ENCODE assay signal across 22 cellular contexts in genomic region chr10:86553639-86554038, GRCh38. TPM values are rescaled to one million over a fixed set of nuclear protein-coding genes. Genes with fewer than 3 reads are reported as not detected.
A peak's percentile ranks its signal among the peaks of the same experiment; 100 is the strongest.
DNase-seq lines count a peak whose midpoint lies in the region; ATAC-seq, FAIRE-seq and TF ChIP-seq lines count a peak whose summit lies in the region.
"Had no signal": no experiment of that assay in that cellular context is flagged by ENCODE, and none has a peak within 500 bp of the region (broad histone marks: within the 10 kb centered on the region; RNA-seq: fewer than 3 reads in every experiment).

No MANE protein-coding gene starts in this region.

- WGBS in A549 (ENCODE audit: missing lambda C conversion rate) = 65% methylated on average over 4 of the region's 4 CpGs

- no peak for ATAC-seq in A549
- ATAC-seq: CD8-positive, alpha-beta T cell had no signal

- CTCF ChIA-PET in A549 (lab: Yijun Ruan, JAX) (interaction anchor here (1.1 kb wide), 1 partner anchor 13 kb away, joined by 3 read pairs; no protein-coding TSS in a partner anchor), HEK293T (lab: Yijun Ruan, JAX) (no interaction called here)

- H3K4me2 ChIP-seq in A549 = no peak overlapping the region

- DNase-seq in DMS 273 (lab: John Stamatoyannopoulos, UW; ENCODE audit: unreplicated experiment) (peak; percentile 3), DMS 273 treated with DMSO at 0.1 percent for 48 hours (lab: John Stamatoyannopoulos, UW) (no peak), A549 (ENCODE audit: low read depth in 1 of 2, low spot score in 1 of 2) (no peak), M059J (ENCODE audit: low read depth) (peak; percentile 18), iPS-NIHi11 (ENCODE audit: low spot score) (peak; percentile 24), GM10266 (ENCODE audit: extremely low spot score) (no peak), HEK293T (ENCODE audit: extremely low spot score) (no peak)
- no peak for DNase-seq in activated effector memory CD4-positive, alpha-beta T cell treated with Interleukin-2 at 50 U/mL for 16 hours
- DNase-seq: CD8-positive, alpha-beta T cell; GF-D8; H7; MM.1S; NCI-H1092; NCI-H1436; NCI-H1930; NCI-H2227 treated with DMSO at 0.1 percent for 48 hours; NCI-H510A treated with DMSO at 0.1 percent for 48 hours; NCI-H748 treated with DMSO at 0.1 percent for 48 hours; Peyer's patch had no signal

- H3K27ac ChIP-seq in A549 = no peak overlapping the region
- H3K27ac ChIP-seq: 22Rv1; BLaER1 treated with 17β-estradiol and CSF1 and Interleukin-3, amounts not matched to agents 10 nM and 100 nM; Peyer's patch had no signal

- TF ChIP-seq EP300 in A549 (IDR thresholded peaks at IDR 0.05) = no peak

- H3K4me1 ChIP-seq in A549 = no peaks in the 10 kb centered on the region
- H3K4me1 ChIP-seq: Peyer's patch had no signal

- TF ChIP-seq CTCF in A549 (IDR thresholded peaks at IDR 0.05) (no peak), GM10266 (IDR thresholded peaks at IDR 0.05; ENCODE audit: control insufficient read depth, insufficient read depth, low read depth, missing control alignments) (no peak)

- no peak for TF ChIP-seq RAD21 in A549 (conservative IDR thresholded peaks at IDR 0.05 in 1 of 2, IDR thresholded peaks at IDR 0.05 in 1 of 2)

- POLR2A ChIA-PET in A549 (lab: Yijun Ruan, JAX) (no interaction called here), HEK293T (lab: Yijun Ruan, JAX) (no interaction called here)

- no peak for FAIRE-seq in A549 (lab: Jason Lieb, UNC)
- FAIRE-seq: HTR-8/SVneo had no signal

- H3K9me3 ChIP-seq in A549 = no peaks in the 10 kb centered on the region
- H3K9me3 ChIP-seq: Peyer's patch had no signal

- TF ChIP-seq POLR2A in A549 (IDR thresholded peaks at IDR 0.05; ENCODE audit: low read length) = no peak

- no peak overlapping the region for H3K4me3 ChIP-seq in A549
- H3K4me3 ChIP-seq: BLaER1 treated with 17β-estradiol and CSF1 and Interleukin-3, amounts not matched to agents 10 nM and 100 nM; Peyer's patch had no signal

TF ChIP-seq in A549, 52 proteins besides CTCF, POLR2A, EP300 and RAD21:
- TF ChIP-seq CBX2 (IDR thresholded peaks at IDR 0.05; ENCODE audit: borderline replicate concordance, low read depth) = no peak
- TF ChIP-seq, protein P1, sequence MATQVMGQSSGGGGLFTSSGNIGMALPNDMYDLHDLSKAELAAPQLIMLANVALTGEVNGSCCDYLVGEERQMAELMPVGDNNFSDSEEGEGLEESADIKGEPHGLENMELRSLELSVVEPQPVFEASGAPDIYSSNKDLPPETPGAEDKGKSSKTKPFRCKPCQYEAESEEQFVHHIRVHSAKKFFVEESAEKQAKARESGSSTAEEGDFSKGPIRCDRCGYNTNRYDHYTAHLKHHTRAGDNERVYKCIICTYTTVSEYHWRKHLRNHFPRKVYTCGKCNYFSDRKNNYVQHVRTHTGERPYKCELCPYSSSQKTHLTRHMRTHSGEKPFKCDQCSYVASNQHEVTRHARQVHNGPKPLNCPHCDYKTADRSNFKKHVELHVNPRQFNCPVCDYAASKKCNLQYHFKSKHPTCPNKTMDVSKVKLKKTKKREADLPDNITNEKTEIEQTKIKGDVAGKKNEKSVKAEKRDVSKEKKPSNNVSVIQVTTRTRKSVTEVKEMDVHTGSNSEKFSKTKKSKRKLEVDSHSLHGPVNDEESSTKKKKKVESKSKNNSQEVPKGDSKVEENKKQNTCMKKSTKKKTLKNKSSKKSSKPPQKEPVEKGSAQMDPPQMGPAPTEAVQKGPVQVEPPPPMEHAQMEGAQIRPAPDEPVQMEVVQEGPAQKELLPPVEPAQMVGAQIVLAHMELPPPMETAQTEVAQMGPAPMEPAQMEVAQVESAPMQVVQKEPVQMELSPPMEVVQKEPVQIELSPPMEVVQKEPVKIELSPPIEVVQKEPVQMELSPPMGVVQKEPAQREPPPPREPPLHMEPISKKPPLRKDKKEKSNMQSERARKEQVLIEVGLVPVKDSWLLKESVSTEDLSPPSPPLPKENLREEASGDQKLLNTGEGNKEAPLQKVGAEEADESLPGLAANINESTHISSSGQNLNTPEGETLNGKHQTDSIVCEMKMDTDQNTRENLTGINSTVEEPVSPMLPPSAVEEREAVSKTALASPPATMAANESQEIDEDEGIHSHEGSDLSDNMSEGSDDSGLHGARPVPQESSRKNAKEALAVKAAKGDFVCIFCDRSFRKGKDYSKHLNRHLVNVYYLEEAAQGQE (IDR thresholded peaks at IDR 0.05) = peak; percentile 56; the same call in 1 of the 2 replicates
- no peak for TF ChIP-seq SMC3 (IDR thresholded peaks at IDR 0.05)
- no peak for TF ChIP-seq E2F6 (IDR thresholded peaks at IDR 0.05; ENCODE audit: borderline replicate concordance, low read depth)
TF ChIP-seq in A549: peak in this region for 1.

TF ChIP-seq in HEK293T, 16 proteins besides CTCF, POLR2A, EP300 and RAD21:
- no peak for TF ChIP-seq TARDBP (IDR thresholded peaks at IDR 0.05)
- no peak for TF ChIP-seq ZNF384 (IDR thresholded peaks at IDR 0.05)
- no peak for TF ChIP-seq FOXK2 (IDR thresholded peaks at IDR 0.05)
- TF ChIP-seq HDGF (IDR thresholded peaks at IDR 0.05; ENCODE audit: borderline replicate concordance) = no peak
- no peak for TF ChIP-seq BHLHE40 (IDR thresholded peaks at IDR 0.05; ENCODE audit: borderline replicate concordance)
- TF ChIP-seq CTBP1 (IDR thresholded peaks at IDR 0.05; ENCODE audit: borderline replicate concordance) = no peak
- TF ChIP-seq SUZ12 (IDR thresholded peaks at IDR 0.05) = no peak
- no peak for TF ChIP-seq ARNT (IDR thresholded peaks at IDR 0.05)
- TF ChIP-seq LEF1 (IDR thresholded peaks at IDR 0.05; ENCODE audit: borderline replicate concordance) = no peak
- TF ChIP-seq, protein P2, sequence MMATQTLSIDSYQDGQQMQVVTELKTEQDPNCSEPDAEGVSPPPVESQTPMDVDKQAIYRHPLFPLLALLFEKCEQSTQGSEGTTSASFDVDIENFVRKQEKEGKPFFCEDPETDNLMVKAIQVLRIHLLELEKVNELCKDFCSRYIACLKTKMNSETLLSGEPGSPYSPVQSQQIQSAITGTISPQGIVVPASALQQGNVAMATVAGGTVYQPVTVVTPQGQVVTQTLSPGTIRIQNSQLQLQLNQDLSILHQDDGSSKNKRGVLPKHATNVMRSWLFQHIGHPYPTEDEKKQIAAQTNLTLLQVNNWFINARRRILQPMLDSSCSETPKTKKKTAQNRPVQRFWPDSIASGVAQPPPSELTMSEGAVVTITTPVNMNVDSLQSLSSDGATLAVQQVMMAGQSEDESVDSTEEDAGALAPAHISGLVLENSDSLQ (IDR thresholded peaks at IDR 0.05) = no peak
- no peak for TF ChIP-seq SP1 (IDR thresholded peaks at IDR 0.05)
- TF ChIP-seq FOXM1 (IDR thresholded peaks at IDR 0.05; ENCODE audit: borderline replicate concordance) = no peak

RNA-seq across cellular contexts. Expression of gene WAPL, which starts 32.0 kb away (rescaled TPM):
- polyA plus RNA-seq in A549 (2011; rRNA removed) = 20.1 and 25.6 TPM in 2 replicates
- polyA plus RNA-seq in A549 (2012; cell fraction: cytosol; rRNA removed) = 5.4 and 5.8 TPM in 2 replicates
- 3.5 and 5.5 TPM in 2 replicates for polyA plus RNA-seq in A549 (2012; cell fraction: nucleus; rRNA removed)
- 15.4 to 16.6 TPM (median 15.7 TPM) in 3 replicates for polyA plus RNA-seq in A549 (2017; fragmentation: RNase III; extraction: RNeasy Plus Mini Kit Qiagen cat#74134 plus additional on column Dnase treatment)
- polyA minus RNA-seq in A549 (2011; rRNA and poly(A)+ RNA removed) = 20.0 and 21.5 TPM in 2 replicates
- total RNA-seq in M059J (2014; rRNA removed; shearing (Covaris generic)) = 22.4 and 32.2 TPM in 2 replicates

Comparison
In these comparisons a context has a peak if more than half of its experiments do, and no peak if none do; other contexts are left out.
1. DNase-seq: peak in DMS 273 (single experiment), M059J (single experiment) and iPS-NIHi11 (single experiment); none in DMS 273 treated with DMSO at 0.1 percent for 48 hours (single experiment), A549 (0 of 2), GM10266 (single experiment), HEK293T (single experiment) and activated effector memory CD4-positive, alpha-beta T cell treated with Interleukin-2 at 50 U/mL for 16 hours (single experiment).